ENCODE assay signal across 8 cellular contexts in the genomic region with DNA sequence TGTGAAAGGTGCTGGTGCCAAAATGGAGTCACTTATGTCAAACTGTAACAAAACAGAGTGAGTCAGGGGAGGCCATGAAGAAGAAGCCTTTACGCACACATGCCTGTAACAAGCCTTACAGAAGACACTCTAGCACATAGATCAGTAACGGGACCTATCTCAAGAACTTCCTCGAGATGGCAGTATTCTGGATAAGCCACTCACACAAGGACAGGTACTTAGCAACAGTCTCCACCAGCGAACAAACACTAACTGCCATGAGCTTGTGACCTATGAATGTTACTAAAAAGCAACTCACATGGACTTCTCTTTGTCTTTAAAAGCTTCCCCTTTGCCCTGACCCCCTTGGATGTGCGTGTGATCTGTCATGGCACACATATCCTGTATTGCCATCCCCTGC.
DNase-seq lines count a peak whose midpoint lies in the region; ATAC-seq and TF ChIP-seq lines count a peak whose summit lies in the region.

No MANE protein-coding gene starts in this region.

- H3K79me2 ChIP-seq in SK-N-SH (ENCODE audit: insufficient read depth) = no peaks in the 10 kb centered on the region
- no peaks in the 10 kb centered on the region for H3K79me2 ChIP-seq in MM.1S (ENCODE audit: low read length)

- H4K20me1 ChIP-seq in SK-N-SH (ENCODE audit: insufficient read depth) = no peaks in the 10 kb centered on the region
- no peaks in the 10 kb centered on the region for H4K20me1 ChIP-seq in MM.1S (ENCODE audit: insufficient read depth, low read length)

- H3K9ac ChIP-seq in SK-N-SH (no peak overlapping the region), MM.1S (ENCODE audit: low read length) (no peak overlapping the region)

- H2AFZ ChIP-seq in SK-N-SH (ENCODE audit: low read depth) = no peak overlapping the region
- no peak overlapping the region for H2AFZ ChIP-seq in MM.1S (ENCODE audit: low read length)

- no peaks in the 10 kb centered on the region for H3K36me3 ChIP-seq in SK-N-SH (replicated peaks in 1 of 2; ENCODE audit: control insufficient read depth in 1 of 2, insufficient read depth in 2 of 2, low read length in 1 of 2)
- H3K36me3 ChIP-seq in MM.1S (replicated peaks; ENCODE audit: insufficient read depth, low read length) = no peaks in the 10 kb centered on the region
- H3K36me3 ChIP-seq in brain microvascular endothelial cell (replicated peaks) = no peaks in the 10 kb centered on the region

- H3K27me3 ChIP-seq in SK-N-SH (ENCODE audit: insufficient read depth) (no peaks in the 10 kb centered on the region), MM.1S (replicated peaks; ENCODE audit: insufficient read depth, low read length) (no peaks in the 10 kb centered on the region), brain microvascular endothelial cell (replicated peaks) (no peaks in the 10 kb centered on the region)

- peak; percentile 40; the same call in 2 of the 3 replicates for ATAC-seq in SK-N-SH treated with all-trans-retinoic acid at 6 μM for 48 hours

- 83% methylated on average over 5 of the region's 5 CpGs for WGBS in SK-N-SH (ENCODE audit: low lambda C conversion rate)

- no peak for TF ChIP-seq RAD21 in SK-N-SH (IDR thresholded peaks at IDR 0.05; ENCODE audit: low read length)

- no peak for TF ChIP-seq CTCF in SK-N-SH (IDR thresholded peaks at IDR 0.05)
- TF ChIP-seq CTCF in MM.1S (IDR thresholded peaks at IDR 0.05; ENCODE audit: low read length) = peak; percentile 10; the same call in 1 of the 2 replicates
- no peak for TF ChIP-seq CTCF in brain microvascular endothelial cell (IDR thresholded peaks at IDR 0.05; ENCODE audit: low read depth, low read length, missing control alignments)

- H3K4me3 ChIP-seq in SK-N-SH (ENCODE audit: low read depth in 2 of 2, low read length in 1 of 2) = no peak overlapping the region
- no peak overlapping the region for H3K4me3 ChIP-seq in MM.1S (ENCODE audit: low read length)
- no peak overlapping the region for H3K4me3 ChIP-seq in brain microvascular endothelial cell (ENCODE audit: low read depth, low read length)

- CTCF ChIA-PET in SK-N-SH (lab: Yijun Ruan, JAX) = interaction anchor here (0.8 to 2.0 kb wide), 3 partner anchors 20 to 29 kb away, joined by 3 to 5 read pairs (median 3); no protein-coding TSS in a partner anchor

- DNase-seq in SK-N-SH (no peak), MM.1S (no peak), brain microvascular endothelial cell (peak; percentile 40), renal cortical epithelial cell (ENCODE audit: low read depth) (peak; percentile 56), hepatic stellate cell (ENCODE audit: low spot score) (no peak)
- DNase-seq in activated naive CD4-positive, alpha-beta T cell treated with Interleukin-2 at 50 U/mL for 16 hours = no peak
- no peak for DNase-seq in activated effector memory CD4-positive, alpha-beta T cell treated with anti-CD3 and anti-CD28 coated beads, Interleukin-2, amount 50 U/mL, for 16 hours

- in situ Hi-C loops in brain microvascular endothelial cell (cut with HindIII; ENCODE audit: low pct_ligation_motif_present, low sequenced_read_pairs) = no loop called here

- H3K9me3 ChIP-seq in SK-N-SH (no peaks in the 10 kb centered on the region), MM.1S (replicated peaks; ENCODE audit: insufficient read depth, low read length) (no peaks in the 10 kb centered on the region)

- no peak overlapping the region for H3K4me2 ChIP-seq in SK-N-SH
- no peak overlapping the region for H3K4me2 ChIP-seq in MM.1S (ENCODE audit: low read depth, low read length)

- H3K4me1 ChIP-seq in SK-N-SH (ENCODE audit: control insufficient read depth in 1 of 2, insufficient read depth in 2 of 2, low read depth in 1 of 2, low read length in 1 of 2) (no peaks in the 10 kb centered on the region; a peak in 1 of 4 replicates), MM.1S (ENCODE audit: low read length) (no peaks in the 10 kb centered on the region)

- H3K9me2 ChIP-seq in SK-N-SH = no peaks in the 10 kb centered on the region
- no peaks in the 10 kb centered on the region for H3K9me2 ChIP-seq in MM.1S (replicated peaks; ENCODE audit: insufficient read depth, low read length)

- no peaks in the 10 kb centered on the region for H3F3A ChIP-seq in SK-N-SH (replicated peaks; ENCODE audit: insufficient read depth)
- H3F3A ChIP-seq in MM.1S (ENCODE audit: insufficient read depth, low read length) = no peaks in the 10 kb centered on the region

- no peak overlapping the region for H3K27ac ChIP-seq in SK-N-SH (ENCODE audit: low read depth in 2 of 2, low read length in 1 of 2)
- no peak overlapping the region for H3K27ac ChIP-seq in MM.1S (ENCODE audit: low read length)
- H3K27ac ChIP-seq in brain microvascular endothelial cell = no peak overlapping the region

- POLR2A ChIA-PET in SK-N-SH (lab: Yijun Ruan, JAX) = no interaction called here

- TF ChIP-seq EP300 in SK-N-SH (IDR thresholded peaks at IDR 0.05; ENCODE audit: borderline replicate concordance in 1 of 2, low read depth in 1 of 2, low read length in 1 of 2) = no peak

TF ChIP-seq in SK-N-SH treated with all-trans-retinoic acid at 6 μM for 48 hours, 23 proteins besides CTCF, POLR2A, EP300 and RAD21:
- TF ChIP-seq ZNF565 (CRISPR knock-in tag; conservative IDR thresholded peaks at IDR 0.05; ENCODE audit: low read depth) (no peak), ARNTL (CRISPR knock-in tag; IDR thresholded peaks at IDR 0.05; ENCODE audit: borderline replicate concordance, low read depth) (no peak), SNAI2 (CRISPR knock-in tag; IDR thresholded peaks at IDR 0.05) (no peak), TCF4 (CRISPR knock-in tag; IDR thresholded peaks at IDR 0.05; ENCODE audit: borderline replicate concordance) (no peak)
- TF ChIP-seq, protein P1, sequence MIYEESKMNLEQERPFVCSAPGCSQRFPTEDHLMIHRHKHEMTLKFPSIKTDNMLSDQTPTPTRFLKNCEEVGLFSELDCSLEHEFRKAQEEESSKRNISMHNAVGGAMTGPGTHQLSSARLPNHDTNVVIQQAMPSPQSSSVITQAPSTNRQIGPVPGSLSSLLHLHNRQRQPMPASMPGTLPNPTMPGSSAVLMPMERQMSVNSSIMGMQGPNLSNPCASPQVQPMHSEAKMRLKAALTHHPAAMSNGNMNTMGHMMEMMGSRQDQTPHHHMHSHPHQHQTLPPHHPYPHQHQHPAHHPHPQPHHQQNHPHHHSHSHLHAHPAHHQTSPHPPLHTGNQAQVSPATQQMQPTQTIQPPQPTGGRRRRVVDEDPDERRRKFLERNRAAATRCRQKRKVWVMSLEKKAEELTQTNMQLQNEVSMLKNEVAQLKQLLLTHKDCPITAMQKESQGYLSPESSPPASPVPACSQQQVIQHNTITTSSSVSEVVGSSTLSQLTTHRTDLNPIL (CRISPR knock-in tag; IDR thresholded peaks at IDR 0.05; ENCODE audit: low read depth) = no peak
- TF ChIP-seq, protein P2, sequence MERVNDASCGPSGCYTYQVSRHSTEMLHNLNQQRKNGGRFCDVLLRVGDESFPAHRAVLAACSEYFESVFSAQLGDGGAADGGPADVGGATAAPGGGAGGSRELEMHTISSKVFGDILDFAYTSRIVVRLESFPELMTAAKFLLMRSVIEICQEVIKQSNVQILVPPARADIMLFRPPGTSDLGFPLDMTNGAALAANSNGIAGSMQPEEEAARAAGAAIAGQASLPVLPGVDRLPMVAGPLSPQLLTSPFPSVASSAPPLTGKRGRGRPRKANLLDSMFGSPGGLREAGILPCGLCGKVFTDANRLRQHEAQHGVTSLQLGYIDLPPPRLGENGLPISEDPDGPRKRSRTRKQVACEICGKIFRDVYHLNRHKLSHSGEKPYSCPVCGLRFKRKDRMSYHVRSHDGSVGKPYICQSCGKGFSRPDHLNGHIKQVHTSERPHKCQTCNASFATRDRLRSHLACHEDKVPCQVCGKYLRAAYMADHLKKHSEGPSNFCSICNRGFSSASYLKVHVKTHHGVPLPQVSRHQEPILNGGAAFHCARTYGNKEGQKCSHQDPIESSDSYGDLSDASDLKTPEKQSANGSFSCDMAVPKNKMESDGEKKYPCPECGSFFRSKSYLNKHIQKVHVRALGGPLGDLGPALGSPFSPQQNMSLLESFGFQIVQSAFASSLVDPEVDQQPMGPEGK (CRISPR knock-in tag; IDR thresholded peaks at IDR 0.05; ENCODE audit: borderline replicate concordance) = no peak

TF ChIP-seq in SK-N-SH, 30 proteins besides CTCF, POLR2A, EP300 and RAD21 (continues in another document):
- no peak for TF ChIP-seq TEAD4 (IDR thresholded peaks at IDR 0.05; ENCODE audit: borderline replicate concordance, insufficient read depth)
- TF ChIP-seq TCF12 (IDR thresholded peaks at IDR 0.05) = no peak
- TF ChIP-seq GABPA (IDR thresholded peaks at IDR 0.05; ENCODE audit: low read depth) = no peak
- no peak for TF ChIP-seq RFX5 (IDR thresholded peaks at IDR 0.05; ENCODE audit: low read length)
- no peak for TF ChIP-seq FOSL2 (IDR thresholded peaks at IDR 0.05; ENCODE audit: borderline replicate concordance, low read depth)
- no peak for TF ChIP-seq NFIC (IDR thresholded peaks at IDR 0.05; ENCODE audit: borderline replicate concordance)
- no peak for TF ChIP-seq FOXJ3 (CRISPR knock-in tag; IDR thresholded peaks at IDR 0.05)
- TF ChIP-seq, protein P3, sequence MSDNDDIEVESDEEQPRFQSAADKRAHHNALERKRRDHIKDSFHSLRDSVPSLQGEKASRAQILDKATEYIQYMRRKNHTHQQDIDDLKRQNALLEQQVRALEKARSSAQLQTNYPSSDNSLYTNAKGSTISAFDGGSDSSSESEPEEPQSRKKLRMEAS (IDR thresholded peaks at IDR 0.05; ENCODE audit: low read depth) = no peak
- TF ChIP-seq, protein P4, sequence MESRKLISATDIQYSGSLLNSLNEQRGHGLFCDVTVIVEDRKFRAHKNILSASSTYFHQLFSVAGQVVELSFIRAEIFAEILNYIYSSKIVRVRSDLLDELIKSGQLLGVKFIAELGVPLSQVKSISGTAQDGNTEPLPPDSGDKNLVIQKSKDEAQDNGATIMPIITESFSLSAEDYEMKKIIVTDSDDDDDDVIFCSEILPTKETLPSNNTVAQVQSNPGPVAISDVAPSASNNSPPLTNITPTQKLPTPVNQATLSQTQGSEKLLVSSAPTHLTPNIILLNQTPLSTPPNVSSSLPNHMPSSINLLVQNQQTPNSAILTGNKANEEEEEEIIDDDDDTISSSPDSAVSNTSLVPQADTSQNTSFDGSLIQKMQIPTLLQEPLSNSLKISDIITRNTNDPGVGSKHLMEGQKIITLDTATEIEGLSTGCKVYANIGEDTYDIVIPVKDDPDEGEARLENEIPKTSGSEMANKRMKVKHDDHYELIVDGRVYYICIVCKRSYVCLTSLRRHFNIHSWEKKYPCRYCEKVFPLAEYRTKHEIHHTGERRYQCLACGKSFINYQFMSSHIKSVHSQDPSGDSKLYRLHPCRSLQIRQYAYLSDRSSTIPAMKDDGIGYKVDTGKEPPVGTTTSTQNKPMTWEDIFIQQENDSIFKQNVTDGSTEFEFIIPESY (IDR thresholded peaks at IDR 0.05; ENCODE audit: borderline replicate concordance, low read depth) = no peak
- TF ChIP-seq MEF2A (IDR thresholded peaks at IDR 0.05; ENCODE audit: borderline replicate concordance, low read depth) = no peak
- no peak for TF ChIP-seq POLR2AphosphoS5 (IDR thresholded peaks at IDR 0.05; ENCODE audit: low read depth, low read length)

Comparison
In these comparisons a context has a peak if more than half of its experiments do, and no peak if none do; other contexts are left out.
1. DNase-seq: peak in brain microvascular endothelial cell (single experiment) and renal cortical epithelial cell (single experiment); none in SK-N-SH (single experiment), MM.1S (single experiment), hepatic stellate cell (single experiment), activated naive CD4-positive, alpha-beta T cell treated with Interleukin-2 at 50 U/mL for 16 hours (single experiment) and activated effector memory CD4-positive, alpha-beta T cell treated with anti-CD3 and anti-CD28 coated beads, Interleukin-2, amount 50 U/mL, for 16 hours (single experiment).